Comparison of ENCODE assay signal across 7 cellular contexts in the genomic region with DNA sequence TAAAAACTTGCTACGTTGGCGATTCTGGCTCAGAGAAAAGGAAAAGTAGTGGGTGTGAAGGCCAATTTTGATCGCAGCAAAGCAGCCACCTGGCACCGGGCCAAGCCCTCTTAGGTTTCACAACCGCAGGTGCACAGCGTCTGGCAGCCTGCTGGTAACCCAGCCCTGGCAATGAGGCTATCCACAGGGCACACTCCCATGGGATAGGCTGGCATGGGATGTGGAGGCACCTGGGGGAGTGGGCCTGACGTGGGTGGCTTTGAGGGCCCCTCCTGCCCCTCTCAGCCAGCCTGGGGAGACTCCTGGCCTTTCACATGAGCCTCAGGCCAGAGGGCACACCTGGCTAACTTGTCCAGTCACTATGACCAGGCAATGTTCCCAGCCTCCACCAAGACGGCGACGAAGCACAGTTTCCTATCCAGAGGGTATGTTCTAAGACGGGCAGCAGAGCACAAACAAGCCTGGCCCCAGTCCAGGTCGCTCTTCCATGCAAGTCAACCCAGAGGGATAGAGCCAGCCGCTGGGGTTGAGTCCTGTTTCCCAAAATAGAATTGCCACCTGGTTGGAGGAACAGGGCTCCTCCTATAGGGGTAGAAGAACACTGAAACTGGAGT. TPM values are rescaled to one million over a fixed set of nuclear protein-coding genes. Genes with fewer than 3 reads are reported as not detected.
DNase-seq lines count a peak whose midpoint lies in the region; ATAC-seq and TF ChIP-seq lines count a peak whose summit lies in the region.

No MANE protein-coding gene starts in this region.

- H3K4me1 ChIP-seq in OCI-LY1 (ENCODE audit: insufficient read depth, low read length, severe bottlenecking), result peaks cover 27% of the 10 kb centered on the region

- H3K9me2 ChIP-seq in OCI-LY1 (ENCODE audit: low read depth, low read length), result no peaks in the 10 kb centered on the region

- peak overlapping the region; percentile 24 for H3K4me2 ChIP-seq in OCI-LY1 (ENCODE audit: low read length)

- H3K4me3 ChIP-seq in OCI-LY1 (ENCODE audit: low read depth, low read length, poor library complexity, severe bottlenecking), result peak overlapping the region; percentile 0

- intact Hi-C loops in sciatic nerve (cut with DNase I), result loop anchor here (10.0 kb wide), 1 partner anchor 136 kb away; no protein-coding TSS in a partner anchor

- no peaks in the 10 kb centered on the region for H3F3A ChIP-seq in OCI-LY1 (ENCODE audit: insufficient read depth, low read length)

- H3K9me3 ChIP-seq in OCI-LY1 (ENCODE audit: low read length), result no peaks in the 10 kb centered on the region

- no peak overlapping the region for H2AFZ ChIP-seq in OCI-LY1 (ENCODE audit: low read length)

- H3K9ac ChIP-seq in OCI-LY1 (ENCODE audit: low read length), result no peak overlapping the region

- H3K27me3 ChIP-seq in OCI-LY1 (ENCODE audit: insufficient read depth, low read length), result no peaks in the 10 kb centered on the region

- no peaks in the 10 kb centered on the region for H4K20me1 ChIP-seq in OCI-LY1 (ENCODE audit: insufficient read depth, low read length)

- H3K36me3 ChIP-seq in OCI-LY1 (ENCODE audit: insufficient read depth, low read length), result no peaks in the 10 kb centered on the region

- H3K27ac ChIP-seq in OCI-LY1 (ENCODE audit: low read depth, low read length, poor library complexity, severe bottlenecking) (peak overlapping the region; percentile 41), caudate nucleus (ENCODE audit: low read depth, low read length) (peak overlapping the region; percentile 52)

- TF ChIP-seq CTCF in OCI-LY1 (IDR thresholded peaks at IDR 0.05; ENCODE audit: low read length), result no peak

- peak; percentile 24 for DNase-seq in HK-2 (ENCODE audit: unreplicated experiment)
- peak in 1 of 61 donors; percentile 21 for DNase-seq in caudate nucleus (lab: John Stamatoyannopoulos, UW)
- peak; percentile 75 for DNase-seq in sciatic nerve (ENCODE audit: low spot score)
- DNase-seq in GDM1 (lab: John Stamatoyannopoulos, UW), result no peak
- DNase-seq in epidermal melanocyte (ENCODE audit: insufficient read length, low spot score), result no peak

- ATAC-seq in GM18909 (IDR thresholded peaks at IDR 0.05; ENCODE audit: poor library complexity, unreplicated experiment) (peak; percentile 56), sciatic nerve (peak; percentile 19)

- no peaks in the 10 kb centered on the region for H3K79me2 ChIP-seq in OCI-LY1 (ENCODE audit: insufficient read depth, low read length)

RNA-seq across cellular contexts. Expression of gene CMBL, which starts 19.0 kb away (rescaled TPM):
- 17.5 TPM for total RNA-seq in sciatic nerve

RNA-seq across cellular contexts. Expression of gene CCT5, which starts 38.6 kb away (rescaled TPM):
- 79.5 TPM for total RNA-seq in sciatic nerve

RNA-seq across cellular contexts. Expression of gene ATPSCKMT, which starts 39.0 kb away (rescaled TPM):
- total RNA-seq in sciatic nerve, result 20.8 TPM

Comparison
In these comparisons a context has a peak if more than half of its experiments do, and no peak if none do; other contexts are left out.
1. DNase-seq: peak in HK-2 (single experiment) and sciatic nerve (single experiment); none in GDM1 (single experiment) and epidermal melanocyte (single experiment).